Comparison of ENCODE assay signal across 28 cellular contexts in genomic region chr7:158371856-158372255, GRCh38.
"Had no signal": no experiment of that assay in that cellular context is flagged by ENCODE, and none has a peak within 500 bp of the region (broad histone marks: within the 10 kb centered on the region; RNA-seq: fewer than 3 reads in every experiment).

No MANE protein-coding gene starts in this region.

- H3K27me3 ChIP-seq: cardiac muscle cell, neutrophil, tibial nerve, upper lobe of left lung, uterus had no signal

- H3K4me1 Mint-ChIP-seq: memory B cell, mesothelial cell of epicardium had no signal

- H3K27ac Mint-ChIP-seq: effector memory CD8-positive, alpha-beta T cell; memory B cell; mesothelial cell of epicardium; naive B cell; natural killer cell treated with Interleukin-12 subunit alpha and Interleukin-12 subunit beta and Interleukin-15 and Interleukin-18, amount 100 ng/mL, for 72 hours had no signal

- DNase-seq: cortex of kidney; effector memory CD8-positive, alpha-beta T cell; erythroblast; esophagus squamous epithelium; foreskin melanocyte; glutamatergic neuron; mucosa of descending colon; naive B cell; psoas muscle; right cardiac atrium; small intestine; stimulated activated CD4-positive, alpha-beta T cell treated with anti-CD3 and anti-CD28 coated beads, Interleukin-12 subunit alpha, Interleukin-12 subunit beta, amount 100 ng/mL, for 4 hours; stimulated activated CD4-positive, alpha-beta T cell treated with anti-CD3 and anti-CD28 coated beads, Interleukin-1b, Interleukin-23, amount 100 ng/mL, for 48 hours; stimulated activated CD4-positive, alpha-beta T cell treated with anti-CD3 and anti-CD28 coated beads, Interleukin-4, amount 100 ng/mL, for 1 hour; stimulated activated CD8-positive, alpha-beta memory T cell treated with anti-CD3 and anti-CD28 coated beads, Interleukin-4, amount 100 ng/mL, for 48 hours; stimulated activated naive CD4-positive, alpha-beta T cell treated with Interleukin-2 at 50 U/mL for 16 hours; upper lobe of left lung; uterus had no signal

- H3K27me3 Mint-ChIP-seq: naive B cell had no signal

- H3K4me3 ChIP-seq: cardiac muscle cell, esophagus squamous epithelium, lung, mucosa of descending colon, psoas muscle, thoracic aorta, tibial nerve, upper lobe of left lung, uterus had no signal

- H3K4me1 ChIP-seq: psoas muscle, tibial nerve, upper lobe of left lung, uterus had no signal

- H3K36me3 Mint-ChIP-seq: memory B cell; mesothelial cell of epicardium; naive B cell; natural killer cell treated with Interleukin-12 subunit alpha and Interleukin-12 subunit beta and Interleukin-15 and Interleukin-18, amount 100 ng/mL, for 72 hours had no signal

- H3K9me3 ChIP-seq: esophagus squamous epithelium, mucosa of descending colon, neutrophil, psoas muscle, thoracic aorta, upper lobe of left lung, uterus had no signal

- H3K4me3 Mint-ChIP-seq: effector memory CD8-positive, alpha-beta T cell; memory B cell; mesothelial cell of epicardium; naive B cell; natural killer cell treated with Interleukin-12 subunit alpha and Interleukin-12 subunit beta and Interleukin-15 and Interleukin-18, amount 100 ng/mL, for 72 hours; neural crest cell had no signal

- ATAC-seq: effector memory CD8-positive, alpha-beta T cell; left lobe of liver; mucosa of descending colon; psoas muscle; right cardiac atrium had no signal

- H3K27ac ChIP-seq: cardiac muscle cell, esophagus squamous epithelium, neutrophil, psoas muscle, thoracic aorta, tibial nerve, upper lobe of left lung, uterus had no signal

- H3K36me3 ChIP-seq: cardiac muscle cell, esophagus squamous epithelium, neutrophil, thoracic aorta, tibial nerve, upper lobe of left lung, uterus had no signal

- H3K9me3 Mint-ChIP-seq: memory B cell; mesothelial cell of epicardium; natural killer cell treated with Interleukin-12 subunit alpha and Interleukin-12 subunit beta and Interleukin-15 and Interleukin-18, amount 100 ng/mL, for 72 hours; neural crest cell had no signal
